11 cellular contexts compared by ENCODE assay signal in the genomic region with DNA sequence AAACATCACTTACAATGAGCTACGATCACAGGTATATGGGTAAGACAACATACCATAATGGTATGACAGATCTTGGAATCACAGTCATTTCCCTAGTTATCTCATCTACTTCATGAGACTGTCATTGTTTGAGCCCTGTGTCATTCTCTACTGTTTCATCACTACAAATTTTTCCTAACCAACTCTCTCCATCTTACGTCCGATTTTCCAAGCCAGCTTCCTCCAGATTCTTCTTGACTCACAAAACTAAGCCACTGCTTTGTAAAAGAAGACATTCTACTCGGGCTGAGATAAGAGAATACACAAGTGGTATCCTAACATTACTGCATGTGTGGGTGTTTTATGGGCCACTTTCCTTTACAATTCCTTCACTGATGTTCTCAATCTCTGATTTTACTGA. TPM values are rescaled to one million over a fixed set of nuclear protein-coding genes. Genes with fewer than 3 reads are reported as not detected.
DNase-seq lines count a peak whose midpoint lies in the region; ATAC-seq and TF ChIP-seq lines count a peak whose summit lies in the region.
"Had no signal": no experiment of that assay in that cellular context is flagged by ENCODE, and none has a peak within 500 bp of the region (broad histone marks: within the 10 kb centered on the region; RNA-seq: fewer than 3 reads in every experiment).

No MANE protein-coding gene starts in this region.

- H3K27ac ChIP-seq in right cardiac atrium (ENCODE audit: low read length) (peak overlapping the region; percentile 31), testis (peak overlapping the region; percentile 46 to 61)
- H3K27ac ChIP-seq: A549 had no signal

- ATAC-seq in right cardiac atrium: peak in 1 of 2 donors; percentile 55
- ATAC-seq in esophagus mucosa: no peak
- ATAC-seq: A549, K562 had no signal

- TF ChIP-seq POLR2A in testis (IDR thresholded peaks at IDR 0.05): no peak

- H3K4me3 ChIP-seq in right cardiac atrium (ENCODE audit: low read length) (no peak overlapping the region), testis (no peak overlapping the region), HAP-1 (no peak overlapping the region)
- H3K4me3 ChIP-seq: A549, K562 had no signal

- no peak for TF ChIP-seq CTCF in testis (IDR thresholded peaks at IDR 0.05)

- H3K36me3 Mint-ChIP-seq in activated CD4-positive, alpha-beta T cell treated with anti-CD3 and anti-CD28 coated beads, Interleukin-2, amount 10 ng/mL, durations not matched to agents 24 days and 14 days (ENCODE audit: low read depth): peaks cover 38% of the 10 kb centered on the region

- H3K4me3 Mint-ChIP-seq in activated CD4-positive, alpha-beta T cell treated with anti-CD3 and anti-CD28 coated beads, Interleukin-2, amount 10 ng/mL, durations not matched to agents 24 days and 14 days: no peak overlapping the region

- in situ Hi-C loops in HAP-1 (cut with MboI; ENCODE audit: low sequenced_read_pairs): no loop called here

- no peaks in the 10 kb centered on the region for H3K27me3 Mint-ChIP-seq in activated CD4-positive, alpha-beta T cell treated with anti-CD3 and anti-CD28 coated beads, Interleukin-2, amount 10 ng/mL, durations not matched to agents 24 days and 14 days

- H3K9me3 ChIP-seq in right cardiac atrium (ENCODE audit: control insufficient read depth, low read length): no peaks in the 10 kb centered on the region
- no peaks in the 10 kb centered on the region for H3K9me3 ChIP-seq in testis
- H3K9me3 ChIP-seq in HAP-1: peaks cover 4% of the 10 kb centered on the region; the same call in 1 of the 2 replicates
- H3K9me3 ChIP-seq: A549 had no signal

- H3K36me3 ChIP-seq in testis (ENCODE audit: low read depth, missing control alignments) (no peaks in the 10 kb centered on the region), HAP-1 (replicated peaks) (no peaks in the 10 kb centered on the region)

- H3K27me3 ChIP-seq in right cardiac atrium (ENCODE audit: control insufficient read depth, insufficient read depth) (no peaks in the 10 kb centered on the region), testis (no peaks in the 10 kb centered on the region), HAP-1 (ENCODE audit: low read depth) (no peaks in the 10 kb centered on the region)

- peak overlapping the region; percentile 54 for H3K27ac Mint-ChIP-seq in activated CD4-positive, alpha-beta T cell treated with anti-CD3 and anti-CD28 coated beads, Interleukin-2, amount 10 ng/mL, durations not matched to agents 24 days and 14 days

- no peaks in the 10 kb centered on the region for H3K9me3 Mint-ChIP-seq in activated CD4-positive, alpha-beta T cell treated with anti-CD3 and anti-CD28 coated beads, Interleukin-2, amount 10 ng/mL, durations not matched to agents 24 days and 14 days

- 56% methylated on average over 4 of the region's 4 CpGs for WGBS in right cardiac atrium
- WGBS in testis, 2 donors: 37 to 52% methylated on average over 4 of the region's 4 CpGs

- peaks cover 37% of the 10 kb centered on the region for H3K4me1 Mint-ChIP-seq in activated CD4-positive, alpha-beta T cell treated with anti-CD3 and anti-CD28 coated beads, Interleukin-2, amount 10 ng/mL, durations not matched to agents 24 days and 14 days

- intact Hi-C loops in activated CD4-positive, alpha-beta T cell treated with anti-CD3 and anti-CD28 coated beads, Interleukin-2, amount 10 ng/mL, durations not matched to agents 24 days and 14 days (cut with micrococcal nuclease): no loop called here
- intact Hi-C loops in right cardiac atrium (cut with DNase I): no loop called here
- intact Hi-C loops in testis (cut with DNase I; ENCODE audit: low total_unique reads): no loop called here

- H3K4me1 ChIP-seq in right cardiac atrium (ENCODE audit: control insufficient read depth, insufficient read depth, low read length) (peaks cover 5% of the 10 kb centered on the region), testis (peaks cover 77% of the 10 kb centered on the region), HAP-1 (no peaks in the 10 kb centered on the region)
- H3K4me1 ChIP-seq: A549 had no signal

- no peak for DNase-seq in activated CD4-positive, alpha-beta T cell treated with anti-CD3 and anti-CD28 coated beads, Interleukin-2, amount 10 ng/mL, durations not matched to agents 24 days and 14 days
- DNase-seq in activated CD4-positive, alpha-beta T cell treated with anti-CD3 and anti-CD28 coated beads for 1 hour: no peak
- peak; percentile 32 for DNase-seq in amniotic stem cell (lab: John Stamatoyannopoulos, UW)
- no peak for DNase-seq in right cardiac atrium
- DNase-seq in testis: no peak
- DNase-seq in glomerular visceral epithelial cell (ENCODE audit: extremely low spot score): no peak
- no peak for DNase-seq in HAP-1 (ENCODE audit: low spot score in 2 of 2)
- DNase-seq: NCI-H446 treated with DMSO at 0.1 percent for 48 hours had no signal

RNA-seq across cellular contexts. Expression of a gene that starts 49.6 kb away (rescaled TPM):
- total RNA-seq in activated CD4-positive, alpha-beta T cell treated with anti-CD3 and anti-CD28 coated beads, Interleukin-2, amount 10 ng/mL, durations not matched to agents 24 days and 14 days: 19.2 and 21.3 TPM in 2 replicates
- total RNA-seq in right cardiac atrium (10 to 100 TPM; 11.1 to 13.4 (median 12.4) TPM), testis (100 to 1,000 TPM; 158 to 217 TPM), esophagus mucosa (71.3 TPM)
- polyA plus RNA-seq in right cardiac atrium (3.5 TPM), testis (ENCODE audit: insufficient read depth, low read depth, low replicate concordance) (62.3 TPM)
